Comparison of ENCODE assay signal across 19 cellular contexts in the genomic region with DNA sequence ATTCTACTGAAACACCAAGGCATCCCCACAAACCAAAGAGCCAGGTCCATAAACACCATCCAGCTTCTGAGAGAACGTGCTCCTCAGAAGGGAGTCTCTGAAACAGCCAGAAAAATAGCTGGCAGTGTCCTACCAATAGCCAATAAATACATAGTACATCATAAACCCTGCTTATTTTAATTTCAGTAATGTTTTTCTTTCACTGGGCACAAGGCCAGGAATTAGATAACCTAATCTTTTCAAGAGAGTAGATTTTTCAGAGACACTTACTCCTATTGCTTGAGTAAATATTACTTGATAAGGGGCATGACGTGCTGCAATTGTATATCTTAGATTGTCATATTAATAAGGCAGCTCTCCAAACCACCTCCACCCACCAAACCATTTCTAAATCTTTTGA. TPM values are rescaled to one million over a fixed set of nuclear protein-coding genes. Genes with fewer than 3 reads are reported as not detected.
"Had no signal": no experiment of that assay in that cellular context is flagged by ENCODE, and none has a peak within 500 bp of the region (broad histone marks: within the 10 kb centered on the region; RNA-seq: fewer than 3 reads in every experiment).

No MANE protein-coding gene starts in this region.

- H3K36me3 Mint-ChIP-seq: activated naive CD4-positive, alpha-beta T cell treated with anti-CD3 and anti-CD28 coated beads, Interleukin-2, amount 50 U/mL, for 24 hours; neural progenitor cell; stimulated activated effector memory CD8-positive, alpha-beta T cell treated with anti-CD3 and anti-CD28 coated beads, Interleukin-12 subunit alpha, Interleukin-12 subunit beta, amount 100 ng/mL, for 72 hours; WTC11 had no signal

- H3K4me1 Mint-ChIP-seq: activated naive CD4-positive, alpha-beta T cell treated with anti-CD3 and anti-CD28 coated beads, Interleukin-2, amount 50 U/mL, for 24 hours; neural progenitor cell; stimulated activated effector memory CD8-positive, alpha-beta T cell treated with anti-CD3 and anti-CD28 coated beads, Interleukin-12 subunit alpha, Interleukin-12 subunit beta, amount 100 ng/mL, for 72 hours had no signal

- H3K4me3 Mint-ChIP-seq: activated CD8-positive, alpha-beta T cell treated with anti-CD3 and anti-CD28 coated beads, Interleukin-2, amount 10 ng/mL, durations not matched to agents 7 days and 5 days; activated naive CD4-positive, alpha-beta T cell treated with anti-CD3 and anti-CD28 coated beads, Interleukin-2, amount 50 U/mL, for 24 hours; neural progenitor cell; stimulated activated effector memory CD8-positive, alpha-beta T cell treated with anti-CD3 and anti-CD28 coated beads, Interleukin-12 subunit alpha, Interleukin-12 subunit beta, amount 100 ng/mL, for 72 hours; WTC11 had no signal

- DNase-seq: activated CD4-positive, alpha-beta T cell treated with anti-CD3 and anti-CD28 coated beads for 4 hours; activated CD8-positive, alpha-beta memory T cell treated with anti-CD3 and anti-CD28 coated beads, Interleukin-2, amount 50 U/mL, for 4 hours; activated CD8-positive, alpha-beta T cell treated with anti-CD3 and anti-CD28 coated beads, Interleukin-2, amount 10 ng/mL, durations not matched to agents 7 days and 5 days; activated effector memory CD4-positive, alpha-beta T cell treated with anti-CD3 and anti-CD28 coated beads, Interleukin-2, amount 50 U/mL, for 16 hours; activated T-cell treated with anti-CD3 and anti-CD28 coated beads, Interleukin-2, amount 50 U/mL, for 48 hours; adrenal gland; caudate nucleus; colonic mucosa; glutamatergic neuron; midbrain; ovary; sigmoid colon; stimulated activated CD4-positive, alpha-beta T cell treated with anti-CD3 and anti-CD28 coated beads, Interleukin-2, amount 100 ng/mL, for 24 hours; T-helper 2 cell had no signal

- H3K27ac Mint-ChIP-seq: activated CD8-positive, alpha-beta T cell treated with anti-CD3 and anti-CD28 coated beads, Interleukin-2, amount 10 ng/mL, durations not matched to agents 7 days and 5 days; activated naive CD4-positive, alpha-beta T cell treated with anti-CD3 and anti-CD28 coated beads, Interleukin-2, amount 50 U/mL, for 24 hours; neural progenitor cell; stimulated activated effector memory CD8-positive, alpha-beta T cell treated with anti-CD3 and anti-CD28 coated beads, Interleukin-12 subunit alpha, Interleukin-12 subunit beta, amount 100 ng/mL, for 72 hours; WTC11 had no signal

- H3K9me3 Mint-ChIP-seq: activated naive CD4-positive, alpha-beta T cell treated with anti-CD3 and anti-CD28 coated beads, Interleukin-2, amount 50 U/mL, for 24 hours; neural progenitor cell; stimulated activated effector memory CD8-positive, alpha-beta T cell treated with anti-CD3 and anti-CD28 coated beads, Interleukin-12 subunit alpha, Interleukin-12 subunit beta, amount 100 ng/mL, for 72 hours; WTC11 had no signal

- H3K27me3 Mint-ChIP-seq: activated naive CD4-positive, alpha-beta T cell treated with anti-CD3 and anti-CD28 coated beads, Interleukin-2, amount 50 U/mL, for 24 hours had no signal

RNA-seq across cellular contexts. Expression of a gene that starts 22.7 kb away (rescaled TPM):
- total RNA-seq: activated CD8-positive, alpha-beta T cell treated with anti-CD3 and anti-CD28 coated beads, Interleukin-2, amount 10 ng/mL, durations not matched to agents 7 days and 5 days; colonic mucosa; fibroblast of villous mesenchyme; sigmoid colon had no signal
- polyA plus RNA-seq: sigmoid colon had no signal
